ENCODE assay signal across 7 cellular contexts in the genomic region with DNA sequence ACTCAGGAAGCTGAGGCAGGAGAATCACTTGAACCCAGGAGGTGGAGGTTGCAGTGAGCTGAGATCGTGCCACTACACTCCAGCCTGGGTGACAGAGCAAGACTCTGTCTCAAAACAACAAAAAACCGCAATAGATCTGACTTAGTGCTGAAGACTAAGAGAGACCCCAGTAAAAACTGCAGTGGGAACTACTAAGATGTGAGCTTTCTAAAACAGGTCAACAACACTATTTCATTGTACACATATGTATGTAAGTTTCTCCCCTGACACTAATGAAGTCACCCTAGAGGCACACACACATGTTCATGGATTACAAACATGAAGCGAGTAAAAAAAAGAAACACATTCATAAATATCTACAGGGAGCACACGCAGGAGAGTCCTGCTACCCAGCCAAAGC.
"Had no signal": no experiment of that assay in that cellular context is flagged by ENCODE, and none has a peak within 500 bp of the region (broad histone marks: within the 10 kb centered on the region; RNA-seq: fewer than 3 reads in every experiment).

No MANE protein-coding gene starts in this region.

- FAIRE-seq: HTR-8/SVneo, K562 had no signal

- DNase-seq: IMR-90, KBM-7, KG1 had no signal

- H3K4me3 ChIP-seq: K562 had no signal

- H3K27ac ChIP-seq: HL-60, KMS-11 had no signal

- H3K4me2 ChIP-seq: KMS-11 had no signal

- ATAC-seq: K562 had no signal

- H3K9ac ChIP-seq: KMS-11 had no signal
